ENCODE assay signal across 13 cellular contexts in genomic region chr4:78227411-78228057, GRCh38.
DNase-seq lines count a peak whose midpoint lies in the region; ATAC-seq and TF ChIP-seq lines count a peak whose summit lies in the region.
"Had no signal": no experiment of that assay in that cellular context is flagged by ENCODE, and none has a peak within 500 bp of the region (broad histone marks: within the 10 kb centered on the region; RNA-seq: fewer than 3 reads in every experiment).

No MANE protein-coding gene starts in this region.

- peaks cover 4% of the 10 kb centered on the region for H3K79me2 ChIP-seq in trophoblast cell (ENCODE audit: control insufficient read depth, insufficient read depth, low read length, poor library complexity)

- H3K4ac ChIP-seq in trophoblast cell (ENCODE audit: low read depth, low read length), result no peak overlapping the region

- no peak overlapping the region for H3K18ac ChIP-seq in trophoblast cell (ENCODE audit: low read length)

- H3K4me3 ChIP-seq in BE2C (ENCODE audit: low read depth, low read length), result no peak overlapping the region
- H3K4me3 ChIP-seq in trophoblast cell (ENCODE audit: low read depth, low read length), result no peak overlapping the region

- H4K8ac ChIP-seq in trophoblast cell (ENCODE audit: low read depth, low read length), result no peak overlapping the region

- H3K14ac ChIP-seq in trophoblast cell (ENCODE audit: low read length), result no peak overlapping the region

- no peak overlapping the region for H2AFZ ChIP-seq in trophoblast cell (ENCODE audit: insufficient read depth, low read length, poor library complexity)

- no peak overlapping the region for H2AK5ac ChIP-seq in trophoblast cell (ENCODE audit: low read length)

- no CpG with 5 or more reads among the region's 1 CpG for WGBS in trophoblast cell (ENCODE audit: extremely low coverage, insufficient coverage, insufficient read length)

- H3K79me1 ChIP-seq in trophoblast cell (ENCODE audit: low read length), result peaks cover 19% of the 10 kb centered on the region

- TF ChIP-seq CTCF in BE2C (IDR thresholded peaks at IDR 0.05; ENCODE audit: low read depth, low read length), result no peak
- TF ChIP-seq CTCF in VCaP (conservative IDR thresholded peaks at IDR 0.05), result no peak

- no peak overlapping the region for H4K12ac ChIP-seq in trophoblast cell (ENCODE audit: low read depth, low read length)

- ATAC-seq in GM18867 (IDR thresholded peaks at IDR 0.05; ENCODE audit: unreplicated experiment) (no peak), GM21723 (IDR thresholded peaks at IDR 0.05; ENCODE audit: unreplicated experiment) (no peak)
- ATAC-seq: HCT116 had no signal

- no peak overlapping the region for H3K4me2 ChIP-seq in trophoblast cell (ENCODE audit: low read length)

- H3K27ac ChIP-seq in VCaP, result peak overlapping the region; percentile 4; the same call in 1 of the 2 replicates
- peak overlapping the region; percentile 50 for H3K27ac ChIP-seq in trophoblast cell (ENCODE audit: low read depth, low read length)
- H3K27ac ChIP-seq: C4-2B had no signal

- H3K23ac ChIP-seq in trophoblast cell (ENCODE audit: low read length), result no peak overlapping the region

- H3K4me1 ChIP-seq in BE2C (peaks cover 3% of the 10 kb centered on the region), trophoblast cell (ENCODE audit: control insufficient read depth in 1 of 2, insufficient read depth in 2 of 2, low read length in 2 of 2) (peaks cover 11 to 19% of the 10 kb centered on the region in 2 experiments)

- H4K91ac ChIP-seq in trophoblast cell (ENCODE audit: low read depth, low read length), result no peak overlapping the region

- H3K27me3 ChIP-seq in BE2C (no peaks in the 10 kb centered on the region), trophoblast cell (ENCODE audit: insufficient read depth, low read length) (no peaks in the 10 kb centered on the region)

- DNase-seq in BE2C (peak; percentile 21), islet precursor cell (peak; percentile 94), trophoblast cell (no peak), hypothalamus (lab: John Stamatoyannopoulos, UW) (no peak)
- DNase-seq: Caco-2; CD4-positive, alpha-beta T cell; GOT3; H7 had no signal

- no peak overlapping the region for H2BK120ac ChIP-seq in trophoblast cell (ENCODE audit: insufficient read depth, low read length, poor library complexity)

- no peak overlapping the region for H2BK12ac ChIP-seq in trophoblast cell (ENCODE audit: low read length)

- H3K9me3 ChIP-seq in BE2C (no peaks in the 10 kb centered on the region), trophoblast cell (ENCODE audit: insufficient read depth, low read depth, low read length) (no peaks in the 10 kb centered on the region)

- no peak overlapping the region for H2BK5ac ChIP-seq in trophoblast cell (ENCODE audit: low read depth, low read length, poor library complexity)

- H3K9ac ChIP-seq in trophoblast cell (ENCODE audit: low read length), result no peak overlapping the region

- H3K36me3 ChIP-seq in BE2C, result no peaks in the 10 kb centered on the region
- H3K36me3 ChIP-seq in trophoblast cell (ENCODE audit: control insufficient read depth in 1 of 2, insufficient read depth in 2 of 2, low read length in 2 of 2), result no peaks in the 10 kb centered on the region

Comparison
In these comparisons a context has a peak if more than half of its experiments do, and no peak if none do; other contexts are left out.
1. DNase-seq: peak in BE2C (single experiment) and islet precursor cell (single experiment); none in trophoblast cell (0 of 2) and hypothalamus (0 of 51).